ENCODE assay signal across 1 cellular context in genomic region chr7:52184006-52184703, GRCh38.
TF ChIP-seq lines count a peak whose summit lies in the region.

No MANE protein-coding gene starts in this region.

TF ChIP-seq in GM23338, 12 proteins besides CTCF, POLR2A, EP300 and RAD21 (continued from another document):
- TF ChIP-seq ZNF462 (CRISPR knock-in tag; IDR thresholded peaks at IDR 0.05) = no peak
TF ChIP-seq in GM23338: peak in this region for 0.
